Comparison of ENCODE assay signal across 22 cellular contexts in the genomic region with DNA sequence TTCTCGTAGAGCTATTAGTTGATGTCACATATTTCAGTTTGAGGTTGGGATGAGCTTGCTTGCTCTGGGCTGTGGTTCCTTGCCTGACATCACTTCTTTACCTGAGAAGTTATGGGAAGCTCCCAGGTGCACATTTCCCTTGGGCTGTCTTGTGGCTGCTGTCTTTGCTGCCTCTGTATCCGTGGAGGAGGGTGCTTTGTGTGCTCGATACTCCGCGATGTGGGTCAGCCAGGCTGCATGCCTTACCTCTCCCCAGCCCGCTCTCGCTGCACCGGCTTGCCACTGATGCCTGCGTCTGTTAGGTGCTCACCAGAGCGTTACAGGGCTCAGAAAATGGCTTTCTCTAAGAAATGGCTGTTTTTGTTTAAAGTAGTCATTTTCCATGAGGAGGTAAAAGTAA. TPM values are rescaled to one million over a fixed set of nuclear protein-coding genes. Genes with fewer than 3 reads are reported as not detected.
DNase-seq lines count a peak whose midpoint lies in the region; TF ChIP-seq lines count a peak whose summit lies in the region.
"Had no signal": no experiment of that assay in that cellular context is flagged by ENCODE, and none has a peak within 500 bp of the region (broad histone marks: within the 10 kb centered on the region; RNA-seq: fewer than 3 reads in every experiment).

No MANE protein-coding gene starts in this region.

- H4K5ac ChIP-seq in mesendoderm (ENCODE audit: low read length): no peak overlapping the region

- no peak overlapping the region for H3K9ac ChIP-seq in mesendoderm (ENCODE audit: low read length)

- no peak overlapping the region for H2BK5ac ChIP-seq in mesendoderm (ENCODE audit: low read length)

- no peaks in the 10 kb centered on the region for H3K79me1 ChIP-seq in mesendoderm (ENCODE audit: low read length)

- no peak for TF ChIP-seq RAD21 in Ishikawa (IDR thresholded peaks at IDR 0.05; ENCODE audit: low read depth)

- H3K4me3 ChIP-seq in BE2C (ENCODE audit: low read depth, low read length) (no peak overlapping the region), mesendoderm (ENCODE audit: low read length) (no peak overlapping the region)
- H3K4me3 ChIP-seq: heart left ventricle, K562, lower lobe of right lung had no signal

- no peak overlapping the region for H2BK15ac ChIP-seq in mesendoderm (replicated peaks; ENCODE audit: low read depth)

- H3K18ac ChIP-seq in mesendoderm (ENCODE audit: low read length): no peak overlapping the region

- no peak overlapping the region for H3K23ac ChIP-seq in mesendoderm (ENCODE audit: low read length)

- H3K27ac ChIP-seq in mesendoderm (ENCODE audit: low read depth, low read length): no peak overlapping the region
- H3K27ac ChIP-seq: heart left ventricle, lower lobe of right lung had no signal

- peaks cover 22% of the 10 kb centered on the region for H3K4me1 ChIP-seq in BE2C
- peaks cover 2% of the 10 kb centered on the region for H3K4me1 ChIP-seq in mesendoderm (ENCODE audit: control insufficient read depth, low read depth, low read length)

- H3K9me3 ChIP-seq in BE2C: no peaks in the 10 kb centered on the region
- H3K9me3 ChIP-seq: heart left ventricle, lower lobe of right lung had no signal

- peaks cover 1% of the 10 kb centered on the region for H3K79me2 ChIP-seq in mesendoderm (ENCODE audit: control insufficient read depth, insufficient read depth, low read length)

- H3K36me3 ChIP-seq in BE2C (no peaks in the 10 kb centered on the region), mesendoderm (ENCODE audit: control insufficient read depth, insufficient read depth, low read length) (no peaks in the 10 kb centered on the region)
- H3K36me3 ChIP-seq: heart left ventricle, lower lobe of right lung had no signal

- no peak for TF ChIP-seq CTCF in BE2C (IDR thresholded peaks at IDR 0.05; ENCODE audit: low read depth, low read length)

- no peak overlapping the region for H4K8ac ChIP-seq in mesendoderm (ENCODE audit: low read depth, low read length)

- DNase-seq in BE2C: peak; percentile 28
- peak; percentile 78 for DNase-seq in cerebellar cortex (ENCODE audit: low spot score)
- DNase-seq in mesendoderm: peak; percentile 43
- DNase-seq in activated gamma-delta T cell treated with Interleukin-2 at 50 U/mL for 16 hours: no peak
- no peak for DNase-seq in anterior cingulate cortex (lab: John Stamatoyannopoulos, UW)
- no peak for DNase-seq in MV-4-11 (lab: John Stamatoyannopoulos, UW)
- DNase-seq in DMS79 (lab: John Stamatoyannopoulos, UW): no peak
- DNase-seq: activated CD4-positive, alpha-beta T cell treated with anti-CD3 and anti-CD28 coated beads, Interleukin-2, amount 50 U/mL, for 4 hours; activated naive CD4-positive, alpha-beta T cell treated with Interleukin-2 at 50 U/mL for 16 hours; DMS53; effector memory CD4-positive, alpha-beta T cell; heart left ventricle; immature natural killer cell; lower lobe of right lung; NCI-H2029 treated with DMSO at 0.1 percent for 48 hours; PC-3; posterior cingulate gyrus; SIG-M5; stimulated activated CD4-positive, alpha-beta T cell treated with anti-CD3 and anti-CD28 coated beads, Interleukin-2, amount 100 ng/mL, for 24 hours; stimulated activated naive CD8-positive, alpha-beta T cell treated with anti-CD3 and anti-CD28 coated beads, Interleukin-15, amount 100 ng/mL, for 72 hours had no signal

- H3K4ac ChIP-seq in mesendoderm (ENCODE audit: low read depth, low read length): no peak overlapping the region

- H3K27me3 ChIP-seq in BE2C: no peaks in the 10 kb centered on the region; the same call in 1 of the 2 replicates
- no peaks in the 10 kb centered on the region for H3K27me3 ChIP-seq in mesendoderm (ENCODE audit: insufficient read depth, low read length, poor library complexity)

- WGBS in mesendoderm (ENCODE audit: extremely low coverage, insufficient coverage, low lambda C conversion rate): no CpG with 5 or more reads among the region's 10 CpGs

- peak overlapping the region; percentile 17 for H3K56ac ChIP-seq in mesendoderm (ENCODE audit: low read length)

- no peak for TF ChIP-seq EP300 in Ishikawa (IDR thresholded peaks at IDR 0.05; ENCODE audit: borderline replicate concordance)

- no peak overlapping the region for H2BK120ac ChIP-seq in mesendoderm (ENCODE audit: low read depth, low read length)

- H2AK5ac ChIP-seq in mesendoderm (ENCODE audit: low read length): no peak overlapping the region

- H3K4me2 ChIP-seq in mesendoderm (ENCODE audit: low read length): no peak overlapping the region

TF ChIP-seq in Ishikawa, 13 proteins besides CTCF, POLR2A, EP300 and RAD21:
- TF ChIP-seq CREB1 (IDR thresholded peaks at IDR 0.05; ENCODE audit: low read depth): no peak
- TF ChIP-seq, protein P1, sequence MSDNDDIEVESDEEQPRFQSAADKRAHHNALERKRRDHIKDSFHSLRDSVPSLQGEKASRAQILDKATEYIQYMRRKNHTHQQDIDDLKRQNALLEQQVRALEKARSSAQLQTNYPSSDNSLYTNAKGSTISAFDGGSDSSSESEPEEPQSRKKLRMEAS (IDR thresholded peaks at IDR 0.05): 0 out of 2 replicates have a peak, but pooled peaks have one; percentile 20

RNA-seq across cellular contexts. Expression of a gene that starts 19.6 kb away (rescaled TPM):
- polyA plus RNA-seq in BE2C (2012; ENCODE audit: insufficient read depth, insufficient read length, low read depth): 2.7 TPM
- polyA plus RNA-seq in mesendoderm (2013, experiment 1 of 2): 5.8 TPM
- 5.1 TPM for polyA plus RNA-seq in mesendoderm (2013, experiment 2 of 2)

Comparison
In these comparisons a context has a peak if more than half of its experiments do, and no peak if none do; other contexts are left out.
1. DNase-seq: peak in BE2C (single experiment), cerebellar cortex (single experiment) and mesendoderm (single experiment); none in activated gamma-delta T cell treated with Interleukin-2 at 50 U/mL for 16 hours (single experiment), anterior cingulate cortex (0 of 58), MV-4-11 (single experiment) and DMS79 (single experiment).